In the genomic region with DNA sequence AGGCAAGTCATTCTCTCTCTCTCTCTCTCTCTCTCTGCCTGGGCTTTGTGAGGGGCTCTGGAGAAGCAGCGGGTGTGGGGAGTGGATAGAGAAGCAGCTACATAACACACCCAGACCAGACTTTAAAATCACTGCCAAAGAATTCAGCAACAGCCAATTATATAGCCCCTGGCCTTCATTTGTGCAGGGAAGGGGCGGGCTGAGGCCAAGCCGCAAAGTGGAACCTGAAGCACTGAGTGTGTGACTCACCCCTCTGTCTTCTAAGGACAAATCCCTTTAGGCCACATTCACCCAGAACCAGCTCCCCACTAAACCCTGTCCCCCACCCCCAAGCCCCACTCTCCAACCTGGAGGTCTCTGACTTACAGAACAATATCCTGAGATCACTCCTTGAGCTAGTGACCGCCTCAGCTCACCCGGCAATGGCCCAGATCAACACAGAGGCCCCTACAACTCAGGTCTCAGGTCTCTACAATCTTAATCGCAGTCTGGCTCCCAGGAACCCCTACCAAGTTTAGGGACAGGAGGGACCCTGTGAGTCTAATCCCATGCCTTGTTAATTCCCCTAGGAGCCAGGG, we compare ENCODE assay signal across 9 cellular contexts. TPM values are rescaled to one million over a fixed set of nuclear protein-coding genes. Genes with fewer than 3 reads are reported as not detected.
A peak's percentile ranks its signal among the peaks of the same experiment; 100 is the strongest.
DNase-seq lines count a peak whose midpoint lies in the region; ATAC-seq, FAIRE-seq and TF ChIP-seq lines count a peak whose summit lies in the region.
"Had no signal": no experiment of that assay in that cellular context is flagged by ENCODE, and none has a peak within 500 bp of the region (broad histone marks: within the 10 kb centered on the region; RNA-seq: fewer than 3 reads in every experiment).

No MANE protein-coding gene starts in this region.

- peak; percentile 56 for ATAC-seq in stimulated activated effector memory CD8-positive, alpha-beta T cell treated with anti-CD3 and anti-CD28 coated beads, Interleukin-12 subunit alpha, Interleukin-12 subunit beta, amount 100 ng/mL, for 72 hours

- POLR2A ChIA-PET in PC-9 (lab: Charles Lee; ENCODE audit: unreplicated experiment), result interaction anchor here (0.6 kb wide), 3 partner anchors 41 to 711 kb away, joined by 3 to 4 read pairs (median 3); no protein-coding TSS in a partner anchor

- H3K36me3 ChIP-seq in PC-9 (ENCODE audit: low read depth), result 0 out of 2 replicates have a peak, but pooled peaks cover 3% of the 10 kb centered on the region
- H3K36me3 ChIP-seq in ascending aorta, result no peaks in the 10 kb centered on the region

- intact Hi-C loops in PC-9 (cut with micrococcal nuclease; ENCODE audit: unreplicated experiment) (loop anchor here (1.0 to 2.0 kb wide), 3 partner anchors 31 to 64 kb away; no protein-coding TSS in a partner anchor), ascending aorta (cut with DNase I) (no loop called here)

- peak overlapping the region; percentile 93 for H3K4me3 ChIP-seq in PC-9
- H3K4me3 ChIP-seq in ascending aorta, result peak overlapping the region; percentile 19 to 42

- peaks cover 40% of the 10 kb centered on the region for H3K36me3 Mint-ChIP-seq in stimulated activated effector memory CD8-positive, alpha-beta T cell treated with anti-CD3 and anti-CD28 coated beads, Interleukin-12 subunit alpha, Interleukin-12 subunit beta, amount 100 ng/mL, for 72 hours

- H2AFZ ChIP-seq in PC-9, result no peak overlapping the region

- peak; percentile 64 for FAIRE-seq in GM18507 (lab: Jason Lieb, UNC)
- FAIRE-seq: islet of Langerhans had no signal

- peaks cover 74% of the 10 kb centered on the region for H3F3A ChIP-seq in PC-9 (ENCODE audit: insufficient read depth, low read depth)

- H3K79me2 ChIP-seq in PC-9 (ENCODE audit: low read depth), result peaks cover 91% of the 10 kb centered on the region

- no peaks in the 10 kb centered on the region for H3K9me2 ChIP-seq in PC-9 (ENCODE audit: insufficient read depth)

- peaks cover 82% of the 10 kb centered on the region for H3K4me1 Mint-ChIP-seq in stimulated activated effector memory CD8-positive, alpha-beta T cell treated with anti-CD3 and anti-CD28 coated beads, Interleukin-12 subunit alpha, Interleukin-12 subunit beta, amount 100 ng/mL, for 72 hours

- H3K27me3 ChIP-seq in PC-9 (ENCODE audit: insufficient read depth, low read depth) (no peaks in the 10 kb centered on the region), ascending aorta (no peaks in the 10 kb centered on the region)

- H3K27ac ChIP-seq in PC-9, result peak overlapping the region; percentile 99
- H3K27ac ChIP-seq in ascending aorta, result peak overlapping the region; percentile 98 to 99

- no peaks in the 10 kb centered on the region for H4K20me1 ChIP-seq in PC-9 (ENCODE audit: insufficient read depth)

- peak overlapping the region; percentile 94 for H3K4me2 ChIP-seq in PC-9

- H3K4me1 ChIP-seq in PC-9 (replicated peaks; ENCODE audit: insufficient read depth) (peaks cover 87% of the 10 kb centered on the region), ascending aorta (peaks cover 40 to 80% of the 10 kb centered on the region in 2 donors)

- peak overlapping the region; percentile 87 for H3K27ac Mint-ChIP-seq in stimulated activated effector memory CD8-positive, alpha-beta T cell treated with anti-CD3 and anti-CD28 coated beads, Interleukin-12 subunit alpha, Interleukin-12 subunit beta, amount 100 ng/mL, for 72 hours

- DNase-seq in 8988T (peak; percentile 60), GM18507 (ENCODE audit: extremely low spot score, insufficient read length, low read depth) (no peak), PC-9 (peak; percentile 84 to 94), ascending aorta (ENCODE audit: low spot score in 2 of 2) (peak; percentile 52 to 83), iris pigment epithelial cell (ENCODE audit: low read depth) (peak; percentile 99), UCSD-AML1 (lab: John Stamatoyannopoulos, UW; ENCODE audit: unreplicated experiment) (no peak), germinal center (ENCODE audit: low spot score) (no peak)
- DNase-seq in stimulated activated effector memory CD8-positive, alpha-beta T cell treated with anti-CD3 and anti-CD28 coated beads, Interleukin-12 subunit alpha, Interleukin-12 subunit beta, amount 100 ng/mL, for 72 hours (ENCODE audit: low spot score in 2 of 2), result peak in 1 of 2 donors; percentile 64

- no peaks in the 10 kb centered on the region for H3K9me3 Mint-ChIP-seq in stimulated activated effector memory CD8-positive, alpha-beta T cell treated with anti-CD3 and anti-CD28 coated beads, Interleukin-12 subunit alpha, Interleukin-12 subunit beta, amount 100 ng/mL, for 72 hours

- TF ChIP-seq CTCF in PC-9 (conservative IDR thresholded peaks at IDR 0.05) (no peak), ascending aorta (IDR thresholded peaks at IDR 0.05) (no peak)

- peak overlapping the region; percentile 97 for H3K4me3 Mint-ChIP-seq in stimulated activated effector memory CD8-positive, alpha-beta T cell treated with anti-CD3 and anti-CD28 coated beads, Interleukin-12 subunit alpha, Interleukin-12 subunit beta, amount 100 ng/mL, for 72 hours

- CTCF ChIA-PET in PC-9 (lab: Charles Lee), result no interaction called here

- BruUV-seq in PC-9 (replicated peaks; lab: Mats Ljungman, UMichigan), result no TSS peak

- H3K9me3 ChIP-seq in PC-9 (ENCODE audit: insufficient read depth, low read depth) (no peaks in the 10 kb centered on the region), ascending aorta (no peaks in the 10 kb centered on the region)

RNA-seq across cellular contexts. Expression of a gene that starts 6.0 kb away (rescaled TPM):
- total RNA-seq in PC-9 (2021) (75.6 and 87.2 TPM in 2 replicates), ascending aorta (100 TPM)

Comparison
In these comparisons a context has a peak if more than half of its experiments do, and no peak if none do; other contexts are left out.
1. DNase-seq: peak in 8988T (single experiment), PC-9 (2 of 2), ascending aorta (2 of 2) and iris pigment epithelial cell (single experiment); none in GM18507 (single experiment), UCSD-AML1 (single experiment) and germinal center (single experiment).